8 cellular contexts compared by ENCODE assay signal in the genomic region with DNA sequence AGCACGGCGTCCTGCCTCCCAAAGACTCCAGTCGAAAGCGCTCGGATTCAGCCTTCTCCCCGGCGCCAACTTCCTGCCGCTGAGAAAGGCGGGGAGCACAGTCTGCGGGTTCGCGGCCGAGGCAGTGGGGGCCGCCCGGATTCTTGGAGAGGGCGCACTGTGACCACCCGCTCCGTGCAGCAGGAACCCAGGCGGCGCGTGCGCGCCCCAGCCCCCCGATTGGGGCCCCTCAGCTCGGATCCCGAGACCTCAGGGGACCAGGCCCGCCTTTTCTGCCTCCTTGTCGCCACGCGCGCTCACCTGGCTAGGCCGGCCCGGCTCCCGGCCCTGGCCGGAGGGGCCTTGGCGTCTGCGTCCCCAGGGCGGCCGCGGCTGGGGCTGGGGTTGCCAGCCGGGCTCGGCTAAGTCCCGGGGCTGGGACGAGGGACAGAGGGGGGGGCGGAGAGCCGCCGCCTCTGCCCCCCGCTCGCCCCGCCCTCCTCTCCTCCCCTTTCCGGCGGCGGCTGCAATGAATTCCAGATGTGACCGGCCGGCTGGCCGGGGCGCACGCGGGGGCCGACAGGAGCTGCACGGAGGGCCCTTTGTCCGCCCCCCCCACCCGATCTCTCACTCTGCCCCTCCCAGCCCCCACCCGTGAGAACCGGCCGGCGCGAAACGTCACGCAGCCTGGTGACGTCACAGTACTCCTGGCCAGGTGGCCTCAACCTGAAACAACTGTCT. TPM values are rescaled to one million over a fixed set of nuclear protein-coding genes. Genes with fewer than 3 reads are reported as not detected.
A peak's percentile ranks its signal among the peaks of the same experiment; 100 is the strongest.
DNase-seq lines count a peak whose midpoint lies in the region; ATAC-seq and TF ChIP-seq lines count a peak whose summit lies in the region.

A gene with protein sequence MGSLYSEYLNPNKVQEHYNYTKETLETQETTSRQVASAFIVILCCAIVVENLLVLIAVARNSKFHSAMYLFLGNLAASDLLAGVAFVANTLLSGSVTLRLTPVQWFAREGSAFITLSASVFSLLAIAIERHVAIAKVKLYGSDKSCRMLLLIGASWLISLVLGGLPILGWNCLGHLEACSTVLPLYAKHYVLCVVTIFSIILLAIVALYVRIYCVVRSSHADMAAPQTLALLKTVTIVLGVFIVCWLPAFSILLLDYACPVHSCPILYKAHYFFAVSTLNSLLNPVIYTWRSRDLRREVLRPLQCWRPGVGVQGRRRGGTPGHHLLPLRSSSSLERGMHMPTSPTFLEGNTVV (minus strand): TSS at position 428 of the 720 bp plus-strand sequence. CDS start 6,426 bp downstream, outside the sequence.

- ATAC-seq in HG02798 (IDR thresholded peaks at IDR 0.05; ENCODE audit: poor library complexity, unreplicated experiment) = peak; percentile 48

- no peaks in the 10 kb centered on the region for H3K27me3 Mint-ChIP-seq in activated CD4-positive, alpha-beta T cell treated with anti-CD3 and anti-CD28 coated beads, Interleukin-2, amount 10 ng/mL, durations not matched to agents 7 days and 5 days

- H3K9me3 Mint-ChIP-seq in activated CD4-positive, alpha-beta T cell treated with anti-CD3 and anti-CD28 coated beads, Interleukin-2, amount 10 ng/mL, durations not matched to agents 7 days and 5 days = no peaks in the 10 kb centered on the region

- peak within 1 kb of the TSS; percentile 60 to 67 for H3K9ac ChIP-seq in liver (ENCODE audit: low read depth in 1 of 2, low read length in 2 of 2)

- no peak for TF ChIP-seq RAD21 in liver (IDR thresholded peaks at IDR 0.05)

- H3K4me3 ChIP-seq in liver (ENCODE audit: low read depth in 1 of 3, low read length in 3 of 3) = peak within 1 kb of the TSS; percentile 44 to 95 (median 83)

- H3K36me3 ChIP-seq in liver (ENCODE audit: control insufficient read depth in 4 of 4, insufficient read depth in 3 of 4, low read depth in 1 of 4, low read length in 3 of 4) = no peaks in the 10 kb centered on the region

- H3K27ac ChIP-seq in liver (ENCODE audit: low read depth in 1 of 2, low read length in 2 of 2) = peak within 1 kb of the TSS; percentile 76 to 86

- under 1% methylated on average over 71 of the region's 71 CpGs for WGBS in liver

- no peak for TF ChIP-seq CTCF in liver (IDR thresholded peaks at IDR 0.05; ENCODE audit: low read depth, low read length, missing input control)

- H3K4me1 ChIP-seq in liver (ENCODE audit: control insufficient read depth in 4 of 4, insufficient read depth in 4 of 4, low read length in 3 of 4) = peaks cover 0 to 22% (median 10%) of the 10 kb centered on the region in 4 donors

- POLR2A ChIA-PET in activated CD4-positive, alpha-beta T cell treated with anti-CD3 and anti-CD28 coated beads, Interleukin-2, amount 10 ng/mL, durations not matched to agents 7 days and 5 days (lab: Charles Lee) = interaction anchor here (0.7 kb wide), 1 partner anchor 10 kb away, joined by 3 read pairs; no protein-coding TSS in a partner anchor

- H3K4me3 Mint-ChIP-seq in activated CD4-positive, alpha-beta T cell treated with anti-CD3 and anti-CD28 coated beads, Interleukin-2, amount 10 ng/mL, durations not matched to agents 7 days and 5 days = peak within 1 kb of the TSS; percentile 84

- no peaks in the 10 kb centered on the region for H3K27me3 ChIP-seq in liver (ENCODE audit: control insufficient read depth in 4 of 4, insufficient read depth in 4 of 4, low read length in 3 of 4)

- peak within 1 kb of the TSS; percentile 83 for H3K27ac Mint-ChIP-seq in activated CD4-positive, alpha-beta T cell treated with anti-CD3 and anti-CD28 coated beads, Interleukin-2, amount 10 ng/mL, durations not matched to agents 7 days and 5 days

- H3K9me3 ChIP-seq in liver (ENCODE audit: control insufficient read depth in 4 of 4, low read length in 3 of 4) = no peaks in the 10 kb centered on the region

- CTCF ChIA-PET in activated CD4-positive, alpha-beta T cell treated with anti-CD3 and anti-CD28 coated beads, Interleukin-2, amount 10 ng/mL, durations not matched to agents 7 days and 5 days (lab: Charles Lee) = no interaction called here

- peak; percentile 75 for DNase-seq in EL
- peak; percentile 53 for DNase-seq in NCI-H460 (ENCODE audit: extremely low read depth, low read depth)
- peak; percentile 60 for DNase-seq in activated CD4-positive, alpha-beta T cell treated with anti-CD3 and anti-CD28 coated beads, Interleukin-2, amount 10 ng/mL, durations not matched to agents 7 days and 5 days
- DNase-seq in dermis blood vessel endothelial cell = peak; percentile 58
- peak; percentile 59 to 67 for DNase-seq in stimulated activated CD4-positive, alpha-beta T cell treated with anti-CD3 and anti-CD28 coated beads, Interleukin-4, amount 100 ng/mL, for 48 hours (ENCODE audit: low read depth in 2 of 2)
- DNase-seq in GOT3 (lab: John Stamatoyannopoulos, UW) = no peak

- no peaks in the 10 kb centered on the region for H3K36me3 Mint-ChIP-seq in activated CD4-positive, alpha-beta T cell treated with anti-CD3 and anti-CD28 coated beads, Interleukin-2, amount 10 ng/mL, durations not matched to agents 7 days and 5 days (ENCODE audit: low read depth)

- peaks cover 26% of the 10 kb centered on the region for H3K4me1 Mint-ChIP-seq in activated CD4-positive, alpha-beta T cell treated with anti-CD3 and anti-CD28 coated beads, Interleukin-2, amount 10 ng/mL, durations not matched to agents 7 days and 5 days

TF ChIP-seq in liver, 16 proteins besides CTCF, POLR2A, EP300 and RAD21:
- TF ChIP-seq SP1 (IDR thresholded peaks at IDR 0.05) = peak; percentile 19
- TF ChIP-seq GABPA (IDR thresholded peaks at IDR 0.05 in 1 of 2, conservative IDR thresholded peaks at IDR 0.05 in 1 of 2) = no peak
- TF ChIP-seq EGR1 (IDR thresholded peaks at IDR 0.05; ENCODE audit: low read depth in 2 of 2) = no peak

RNA-seq across cellular contexts. Expression of the gene that starts here (rescaled TPM):
- 1.5 and 1.8 TPM in 2 replicates for total RNA-seq in NCI-H460 (2014; rRNA removed; shearing (Covaris generic))
- polyA plus RNA-seq in NCI-H460 (2014; cell fraction: nucleus; rRNA removed) = 0.32 and 1.4 TPM in 2 replicates
- total RNA-seq in activated CD4-positive, alpha-beta T cell treated with anti-CD3 and anti-CD28 coated beads, Interleukin-2, amount 10 ng/mL, durations not matched to agents 7 days and 5 days = 1 to 10 TPM; 6.1 to 6.5 TPM
- total RNA-seq in dermis blood vessel endothelial cell (0.70 and 0.85 TPM in 2 replicates), liver (1 to 10 TPM; 2.6 to 4.8 TPM)
- polyA plus RNA-seq in liver = 1 to 10 TPM; 1.2 to 4.0 TPM

Comparison
In these comparisons a context has a peak if more than half of its experiments do, and no peak if none do; other contexts are left out.
1. Peak in DNase-seq in dermis blood vessel endothelial cell; RNA of the gene not detected or under 1 TPM.